In the genomic region with DNA sequence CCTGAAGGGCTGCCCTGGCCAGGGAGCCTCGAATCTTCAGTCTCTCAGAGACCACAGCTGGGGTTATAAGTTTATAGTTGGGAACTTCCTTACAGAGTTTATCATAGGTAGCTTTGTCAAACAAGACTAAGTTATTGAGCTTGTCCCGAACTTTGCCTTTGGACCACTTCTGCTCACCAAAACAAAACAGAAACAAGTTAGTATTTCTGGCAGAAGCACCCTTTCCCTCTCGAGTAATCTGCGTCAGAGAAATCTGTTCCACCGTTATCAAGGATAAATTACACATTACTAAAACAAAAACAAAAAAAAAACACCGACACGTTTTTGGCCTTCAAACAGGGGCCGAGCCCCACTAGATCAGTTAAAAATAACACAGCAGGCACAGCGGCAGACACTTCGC, we compare ENCODE assay signal across 4 cellular contexts. TPM values are rescaled to one million over a fixed set of nuclear protein-coding genes. Genes with fewer than 3 reads are reported as not detected.
A peak's percentile ranks its signal among the peaks of the same experiment; 100 is the strongest.
DNase-seq lines count a peak whose midpoint lies in the region; TF ChIP-seq lines count a peak whose summit lies in the region.
"Not testable (repeated sequence)": the region's sequence is repeated elsewhere in the genome, so short reads cannot be mapped to it uniquely, and the experiment has no call there.

No MANE protein-coding gene starts in this region.

- H4K20me1 ChIP-seq in neural cell (ENCODE audit: insufficient read depth), result not testable (repeated sequence)

- H3K79me2 ChIP-seq in neural cell (replicated peaks; ENCODE audit: insufficient read depth, low read length), result peaks cover 49% of the 10 kb centered on the region

- not testable (repeated sequence) for H3F3A ChIP-seq in neural cell (ENCODE audit: insufficient read depth, low read length, poor library complexity, severe bottlenecking)

- H3K27me3 ChIP-seq in BJ (ENCODE audit: control insufficient read depth, insufficient read depth, low read length); neural cell (ENCODE audit: insufficient read depth, low read depth, low read length): not testable (repeated sequence)

- not testable (repeated sequence) for DNase-seq in BJ (ENCODE audit: low read depth); epithelial cell of prostate (ENCODE audit: low read depth, low spot score)

- POLR2A ChIA-PET in BJ (lab: Charles Lee), result not testable (repeated sequence)

- peak overlapping the region; percentile 54 for H2AFZ ChIP-seq in neural cell (ENCODE audit: low read depth, low read length)

- H3K36me3 ChIP-seq in BJ (ENCODE audit: control insufficient read depth, insufficient read depth, low read length) (peaks cover 12% of the 10 kb centered on the region), neural cell (ENCODE audit: insufficient read depth, low read length) (peaks cover 12% of the 10 kb centered on the region)

- CTCF ChIA-PET in BJ (lab: Yijun Ruan, JAX), result not testable (repeated sequence)

- H3K4me3 ChIP-seq in BJ (ENCODE audit: low read depth, low read length), result peak overlapping the region; percentile 85
- peak overlapping the region; percentile 75 for H3K4me3 ChIP-seq in neural cell (ENCODE audit: low read length)

- H3K27ac ChIP-seq in VCaP (peak overlapping the region; percentile 96), epithelial cell of prostate (peak overlapping the region; percentile 91), neural cell (ENCODE audit: low read length) (peak overlapping the region; percentile 84)

- H3K9me2 ChIP-seq in neural cell (ENCODE audit: insufficient read depth, low read length), result not testable (repeated sequence)

- H3K9me3 ChIP-seq in neural cell (ENCODE audit: low read length), result not testable (repeated sequence)

- TF ChIP-seq RAD21 in neural cell (conservative IDR thresholded peaks at IDR 0.05), result not testable (repeated sequence)

- TF ChIP-seq CTCF in BJ (IDR thresholded peaks at IDR 0.05; ENCODE audit: insufficient read depth, low read depth, low read length); VCaP (conservative IDR thresholded peaks at IDR 0.05); neural cell (IDR thresholded peaks at IDR 0.05; ENCODE audit: poor library complexity, severe bottlenecking): not testable (repeated sequence)

- not testable (repeated sequence) for TF ChIP-seq EP300 in neural cell (conservative IDR thresholded peaks at IDR 0.05; ENCODE audit: poor library complexity, severe bottlenecking)

- H3K4me2 ChIP-seq in neural cell (ENCODE audit: low read length), result peak overlapping the region; percentile 43

- H3K9ac ChIP-seq in neural cell (ENCODE audit: low read length), result peak overlapping the region; percentile 86

RNA-seq across cellular contexts. Expression of a gene that starts 0.8 kb away (rescaled TPM):
- 351 and 799 TPM in 2 replicates for polyA plus RNA-seq in BJ (2011; rRNA removed)
- 30.1 and 37.8 TPM in 2 replicates for polyA minus RNA-seq in BJ (2011; rRNA and poly(A)+ RNA removed)
- 1,615 and 1,728 TPM in 2 replicates for polyA plus RNA-seq in neural cell
- 599 and 653 TPM in 2 replicates for polyA minus RNA-seq in neural cell

RNA-seq across cellular contexts. Expression of a gene that starts 1.2 kb away (rescaled TPM):
- polyA plus RNA-seq in BJ (2011; rRNA removed) (167 and 211 TPM in 2 replicates), neural cell (271 and 276 TPM in 2 replicates)
- 52.3 and 72.6 TPM in 2 replicates for polyA minus RNA-seq in BJ (2011; rRNA and poly(A)+ RNA removed)
- 97.6 and 112 TPM in 2 replicates for polyA minus RNA-seq in neural cell

RNA-seq across cellular contexts. Expression of a gene that starts 13.3 kb away (rescaled TPM):
- 14.1 and 21.4 TPM in 2 replicates for polyA plus RNA-seq in BJ (2011; rRNA removed)
- 10.4 and 18.2 TPM in 2 replicates for polyA minus RNA-seq in BJ (2011; rRNA and poly(A)+ RNA removed)
- polyA plus RNA-seq in neural cell, result 23.5 and 25.8 TPM in 2 replicates
- 11.3 and 13.9 TPM in 2 replicates for polyA minus RNA-seq in neural cell

RNA-seq across cellular contexts. Expression of a gene that starts 19.4 kb away (rescaled TPM):
- 10.5 and 12.0 TPM in 2 replicates for polyA plus RNA-seq in BJ (2011; rRNA removed)
- polyA minus RNA-seq in BJ (2011; rRNA and poly(A)+ RNA removed), result 5.1 and 5.4 TPM in 2 replicates
- polyA plus RNA-seq in neural cell, result 69.9 and 70.3 TPM in 2 replicates
- polyA minus RNA-seq in neural cell, result 57.7 and 59.2 TPM in 2 replicates

RNA-seq across cellular contexts. Expression of a gene that starts 39.6 kb away (rescaled TPM):
- polyA plus RNA-seq in BJ (2011; rRNA removed) (115 and 123 TPM in 2 replicates), neural cell (68.4 and 74.6 TPM in 2 replicates)
- 92.4 and 167 TPM in 2 replicates for polyA minus RNA-seq in BJ (2011; rRNA and poly(A)+ RNA removed)
- 88.7 and 92.5 TPM in 2 replicates for polyA minus RNA-seq in neural cell
